In the genomic region with DNA sequence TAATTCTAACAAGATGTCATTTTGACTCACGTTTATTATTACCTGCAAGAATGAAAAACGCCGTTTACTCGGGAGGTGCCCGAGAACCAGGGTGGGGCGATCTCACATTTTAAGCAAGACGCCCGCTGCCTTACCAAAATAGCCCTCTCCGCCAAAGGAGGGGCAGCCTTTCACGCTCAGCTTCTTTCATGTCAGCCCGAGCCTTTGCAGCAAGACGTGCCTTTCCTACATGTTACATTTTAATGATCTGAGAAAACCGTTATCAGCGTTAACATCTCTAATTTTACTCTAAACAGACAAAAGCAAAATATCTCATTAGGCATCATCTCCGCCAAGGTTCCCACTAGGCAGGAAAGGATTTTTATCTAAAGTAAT, we compare ENCODE assay signal across 8 cellular contexts. TPM values are rescaled to one million over a fixed set of nuclear protein-coding genes. Genes with fewer than 3 reads are reported as not detected.
DNase-seq lines count a peak whose midpoint lies in the region; ATAC-seq, FAIRE-seq and TF ChIP-seq lines count a peak whose summit lies in the region.

No MANE protein-coding gene starts in this region.

- H3K27ac Mint-ChIP-seq in WTC11 = no peak overlapping the region

- TF ChIP-seq POLR2A in prostate gland (IDR thresholded peaks at IDR 0.05) = no peak

- H3K4me3 ChIP-seq in HAP-1 = peak overlapping the region; percentile 44
- peak overlapping the region; percentile 77 to 89 for H3K4me3 ChIP-seq in prostate gland

- CTCF ChIA-PET in WTC11 (lab: Charles Lee) = no interaction called here

- no peaks in the 10 kb centered on the region for H3K36me3 Mint-ChIP-seq in WTC11

- ATAC-seq in WTC11 = no peak

- peaks cover under 1% of the 10 kb centered on the region; the same call in 1 of the 2 replicates for H3K9me3 Mint-ChIP-seq in WTC11

- H3K4me1 Mint-ChIP-seq in WTC11 = peaks cover 34% of the 10 kb centered on the region

- H3K9me3 ChIP-seq in HAP-1 (no peaks in the 10 kb centered on the region), prostate gland (no peaks in the 10 kb centered on the region)

- in situ Hi-C loops in HAP-1 (cut with MboI; ENCODE audit: low sequenced_read_pairs) = loop anchor here (10.0 kb wide), 1 partner anchor 180 kb away; no protein-coding TSS in a partner anchor

- H3K4me1 ChIP-seq in HAP-1 (peaks cover 4% of the 10 kb centered on the region; the same call in 1 of the 2 replicates), prostate gland (replicated peaks) (no peaks in the 10 kb centered on the region)

- peak overlapping the region; percentile 74 for H3K4me3 Mint-ChIP-seq in WTC11

- H3K27me3 ChIP-seq in HAP-1 (ENCODE audit: low read depth) = peaks cover 24% of the 10 kb centered on the region
- H3K27me3 ChIP-seq in prostate gland (replicated peaks; ENCODE audit: insufficient read depth) = no peaks in the 10 kb centered on the region

- TF ChIP-seq CTCF in WTC11 (IDR thresholded peaks at IDR 0.05) = no peak
- no peak for TF ChIP-seq CTCF in prostate gland (IDR thresholded peaks at IDR 0.05)

- H3K27me3 Mint-ChIP-seq in WTC11 (ENCODE audit: low read depth) = peaks cover 51% of the 10 kb centered on the region

- FAIRE-seq in RCC 7860 (lab: Jason Lieb, UNC) = no peak

- no peak for DNase-seq in HAP-1 (ENCODE audit: low spot score in 2 of 2)
- DNase-seq in WTC11 (ENCODE audit: low spot score) = peak; percentile 26
- peak; percentile 32 for DNase-seq in effector CD4-positive, alpha-beta T cell
- DNase-seq in prostate gland (ENCODE audit: low spot score) = no peak
- no peak for DNase-seq in RCC 7860 (ENCODE audit: low spot score)
- no peak for DNase-seq in HK-2 (ENCODE audit: unreplicated experiment)
- no peak for DNase-seq in glomerular visceral epithelial cell (ENCODE audit: extremely low spot score)
- no peak for DNase-seq in SKM-1 treated with dmso at 0.1 percent for 144 hours (lab: John Stamatoyannopoulos, UW; ENCODE audit: unreplicated experiment)

- H3K36me3 ChIP-seq in HAP-1 (replicated peaks) (no peaks in the 10 kb centered on the region), prostate gland (no peaks in the 10 kb centered on the region)

- H3K27ac ChIP-seq in prostate gland = peak overlapping the region; percentile 88 to 92

- intact Hi-C loops in prostate gland (cut with DNase I) = loop anchor here (10.0 kb wide), 1 partner anchor 350 kb away; no protein-coding TSS in a partner anchor

- POLR2A ChIA-PET in WTC11 (lab: Charles Lee) = no interaction called here

- WGBS in prostate gland = 14% methylated on average over 15 of the region's 15 CpGs

TF ChIP-seq in WTC11, 78 proteins besides CTCF, POLR2A, EP300 and RAD21 (continues in another document):
- TF ChIP-seq ETV6 (CRISPR knock-in tag; IDR thresholded peaks at IDR 0.05) = no peak
- TF ChIP-seq, protein P1, sequence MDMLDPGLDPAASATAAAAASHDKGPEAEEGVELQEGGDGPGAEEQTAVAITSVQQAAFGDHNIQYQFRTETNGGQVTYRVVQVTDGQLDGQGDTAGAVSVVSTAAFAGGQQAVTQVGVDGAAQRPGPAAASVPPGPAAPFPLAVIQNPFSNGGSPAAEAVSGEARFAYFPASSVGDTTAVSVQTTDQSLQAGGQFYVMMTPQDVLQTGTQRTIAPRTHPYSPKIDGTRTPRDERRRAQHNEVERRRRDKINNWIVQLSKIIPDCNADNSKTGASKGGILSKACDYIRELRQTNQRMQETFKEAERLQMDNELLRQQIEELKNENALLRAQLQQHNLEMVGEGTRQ (CRISPR knock-in tag; IDR thresholded peaks at IDR 0.05) = no peak
- TF ChIP-seq, protein P2, sequence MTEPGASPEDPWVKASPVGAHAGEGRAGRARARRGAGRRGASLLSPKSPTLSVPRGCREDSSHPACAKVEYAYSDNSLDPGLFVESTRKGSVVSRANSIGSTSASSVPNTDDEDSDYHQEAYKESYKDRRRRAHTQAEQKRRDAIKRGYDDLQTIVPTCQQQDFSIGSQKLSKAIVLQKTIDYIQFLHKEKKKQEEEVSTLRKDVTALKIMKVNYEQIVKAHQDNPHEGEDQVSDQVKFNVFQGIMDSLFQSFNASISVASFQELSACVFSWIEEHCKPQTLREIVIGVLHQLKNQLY (CRISPR knock-in tag; IDR thresholded peaks at IDR 0.05) = no peak
- TF ChIP-seq ZNF138 (CRISPR knock-in tag; conservative IDR thresholded peaks at IDR 0.05) = no peak
- TF ChIP-seq, protein P3, sequence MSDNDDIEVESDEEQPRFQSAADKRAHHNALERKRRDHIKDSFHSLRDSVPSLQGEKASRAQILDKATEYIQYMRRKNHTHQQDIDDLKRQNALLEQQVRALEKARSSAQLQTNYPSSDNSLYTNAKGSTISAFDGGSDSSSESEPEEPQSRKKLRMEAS (CRISPR knock-in tag; IDR thresholded peaks at IDR 0.05) = no peak
- TF ChIP-seq, protein P4, sequence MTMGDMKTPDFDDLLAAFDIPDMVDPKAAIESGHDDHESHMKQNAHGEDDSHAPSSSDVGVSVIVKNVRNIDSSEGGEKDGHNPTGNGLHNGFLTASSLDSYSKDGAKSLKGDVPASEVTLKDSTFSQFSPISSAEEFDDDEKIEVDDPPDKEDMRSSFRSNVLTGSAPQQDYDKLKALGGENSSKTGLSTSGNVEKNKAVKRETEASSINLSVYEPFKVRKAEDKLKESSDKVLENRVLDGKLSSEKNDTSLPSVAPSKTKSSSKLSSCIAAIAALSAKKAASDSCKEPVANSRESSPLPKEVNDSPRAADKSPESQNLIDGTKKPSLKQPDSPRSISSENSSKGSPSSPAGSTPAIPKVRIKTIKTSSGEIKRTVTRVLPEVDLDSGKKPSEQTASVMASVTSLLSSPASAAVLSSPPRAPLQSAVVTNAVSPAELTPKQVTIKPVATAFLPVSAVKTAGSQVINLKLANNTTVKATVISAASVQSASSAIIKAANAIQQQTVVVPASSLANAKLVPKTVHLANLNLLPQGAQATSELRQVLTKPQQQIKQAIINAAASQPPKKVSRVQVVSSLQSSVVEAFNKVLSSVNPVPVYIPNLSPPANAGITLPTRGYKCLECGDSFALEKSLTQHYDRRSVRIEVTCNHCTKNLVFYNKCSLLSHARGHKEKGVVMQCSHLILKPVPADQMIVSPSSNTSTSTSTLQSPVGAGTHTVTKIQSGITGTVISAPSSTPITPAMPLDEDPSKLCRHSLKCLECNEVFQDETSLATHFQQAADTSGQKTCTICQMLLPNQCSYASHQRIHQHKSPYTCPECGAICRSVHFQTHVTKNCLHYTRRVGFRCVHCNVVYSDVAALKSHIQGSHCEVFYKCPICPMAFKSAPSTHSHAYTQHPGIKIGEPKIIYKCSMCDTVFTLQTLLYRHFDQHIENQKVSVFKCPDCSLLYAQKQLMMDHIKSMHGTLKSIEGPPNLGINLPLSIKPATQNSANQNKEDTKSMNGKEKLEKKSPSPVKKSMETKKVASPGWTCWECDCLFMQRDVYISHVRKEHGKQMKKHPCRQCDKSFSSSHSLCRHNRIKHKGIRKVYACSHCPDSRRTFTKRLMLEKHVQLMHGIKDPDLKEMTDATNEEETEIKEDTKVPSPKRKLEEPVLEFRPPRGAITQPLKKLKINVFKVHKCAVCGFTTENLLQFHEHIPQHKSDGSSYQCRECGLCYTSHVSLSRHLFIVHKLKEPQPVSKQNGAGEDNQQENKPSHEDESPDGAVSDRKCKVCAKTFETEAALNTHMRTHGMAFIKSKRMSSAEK (CRISPR knock-in tag; IDR thresholded peaks at IDR 0.05; ENCODE audit: borderline replicate concordance) = no peak
- no peak for TF ChIP-seq ZNF423 (CRISPR knock-in tag; IDR thresholded peaks at IDR 0.05)
- TF ChIP-seq, protein P5, sequence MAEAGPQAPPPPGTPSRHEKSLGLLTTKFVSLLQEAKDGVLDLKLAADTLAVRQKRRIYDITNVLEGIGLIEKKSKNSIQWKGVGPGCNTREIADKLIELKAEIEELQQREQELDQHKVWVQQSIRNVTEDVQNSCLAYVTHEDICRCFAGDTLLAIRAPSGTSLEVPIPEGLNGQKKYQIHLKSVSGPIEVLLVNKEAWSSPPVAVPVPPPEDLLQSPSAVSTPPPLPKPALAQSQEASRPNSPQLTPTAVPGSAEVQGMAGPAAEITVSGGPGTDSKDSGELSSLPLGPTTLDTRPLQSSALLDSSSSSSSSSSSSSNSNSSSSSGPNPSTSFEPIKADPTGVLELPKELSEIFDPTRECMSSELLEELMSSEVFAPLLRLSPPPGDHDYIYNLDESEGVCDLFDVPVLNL (CRISPR knock-in tag; IDR thresholded peaks at IDR 0.05; ENCODE audit: borderline replicate concordance, low read depth) = no peak
- no peak for TF ChIP-seq ZNF232 (CRISPR knock-in tag; IDR thresholded peaks at IDR 0.05)
- TF ChIP-seq JAZF1 (CRISPR knock-in tag; IDR thresholded peaks at IDR 0.05) = no peak
- TF ChIP-seq, protein P6, sequence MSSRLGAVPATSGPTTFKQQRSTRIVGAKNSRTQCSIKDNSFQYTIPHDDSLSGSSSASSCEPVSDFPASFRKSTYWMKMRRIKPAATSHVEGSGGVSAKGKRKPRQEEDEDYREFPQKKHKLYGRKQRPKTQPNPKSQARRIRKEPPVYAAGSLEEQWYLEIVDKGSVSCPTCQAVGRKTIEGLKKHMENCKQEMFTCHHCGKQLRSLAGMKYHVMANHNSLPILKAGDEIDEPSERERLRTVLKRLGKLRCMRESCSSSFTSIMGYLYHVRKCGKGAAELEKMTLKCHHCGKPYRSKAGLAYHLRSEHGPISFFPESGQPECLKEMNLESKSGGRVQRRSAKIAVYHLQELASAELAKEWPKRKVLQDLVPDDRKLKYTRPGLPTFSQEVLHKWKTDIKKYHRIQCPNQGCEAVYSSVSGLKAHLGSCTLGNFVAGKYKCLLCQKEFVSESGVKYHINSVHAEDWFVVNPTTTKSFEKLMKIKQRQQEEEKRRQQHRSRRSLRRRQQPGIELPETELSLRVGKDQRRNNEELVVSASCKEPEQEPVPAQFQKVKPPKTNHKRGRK (CRISPR knock-in tag; IDR thresholded peaks at IDR 0.05; ENCODE audit: borderline replicate concordance) = no peak
- no peak for TF ChIP-seq MXD4 (CRISPR knock-in tag; IDR thresholded peaks at IDR 0.05; ENCODE audit: borderline replicate concordance)
- TF ChIP-seq NR3C1 (CRISPR knock-in tag; conservative IDR thresholded peaks at IDR 0.05; ENCODE audit: low read depth) = no peak
- TF ChIP-seq, protein P7, sequence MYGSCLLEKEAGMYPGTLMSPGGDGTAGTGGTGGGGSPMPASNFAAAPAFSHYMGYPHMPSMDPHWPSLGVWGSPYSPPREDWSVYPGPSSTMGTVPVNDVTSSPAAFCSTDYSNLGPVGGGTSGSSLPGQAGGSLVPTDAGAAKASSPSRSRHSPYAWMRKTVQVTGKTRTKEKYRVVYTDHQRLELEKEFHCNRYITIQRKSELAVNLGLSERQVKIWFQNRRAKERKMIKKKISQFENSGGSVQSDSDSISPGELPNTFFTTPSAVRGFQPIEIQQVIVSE (CRISPR knock-in tag; IDR thresholded peaks at IDR 0.05; ENCODE audit: borderline replicate concordance) = no peak

RNA-seq across cellular contexts. Expression of a gene that starts 2.0 kb away (rescaled TPM):
- total RNA-seq in WTC11 (2021) = 3.9 to 5.9 TPM (median 4.5 TPM) in 3 replicates
- 1 to 10 TPM; 5.2 to 5.7 TPM for total RNA-seq in prostate gland

Comparison
In these comparisons a context has a peak if more than half of its experiments do, and no peak if none do; other contexts are left out.
1. DNase-seq: peak in WTC11 (single experiment) and effector CD4-positive, alpha-beta T cell (single experiment); none in HAP-1 (0 of 2), prostate gland (single experiment), RCC 7860 (single experiment), HK-2 (single experiment), glomerular visceral epithelial cell (single experiment) and SKM-1 treated with dmso at 0.1 percent for 144 hours (single experiment).